21 cellular contexts compared by ENCODE assay signal in the genomic region with DNA sequence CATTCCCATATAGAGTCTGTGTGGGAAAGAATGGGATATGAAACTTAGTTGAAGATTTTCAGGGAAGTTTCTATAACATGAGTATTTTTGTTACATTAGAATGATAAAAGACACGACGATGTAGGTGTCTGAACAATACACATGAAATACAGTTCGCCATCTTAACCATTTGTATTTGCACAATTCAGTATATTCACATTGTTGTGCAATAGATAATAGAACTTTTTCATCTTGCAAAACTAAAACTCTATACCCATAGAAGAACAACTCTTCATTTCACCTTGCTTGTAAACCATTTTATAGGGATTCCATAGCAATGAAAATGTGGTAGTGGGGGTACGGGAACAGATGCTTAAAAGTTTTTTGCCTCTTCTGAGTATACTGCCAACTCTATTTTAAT. TPM values are rescaled to one million over a fixed set of nuclear protein-coding genes. Genes with fewer than 3 reads are reported as not detected.
"Had no signal": no experiment of that assay in that cellular context is flagged by ENCODE, and none has a peak within 500 bp of the region (broad histone marks: within the 10 kb centered on the region; RNA-seq: fewer than 3 reads in every experiment).

No MANE protein-coding gene starts in this region.

- H3K27ac ChIP-seq: esophagus squamous epithelium, gastroesophageal sphincter, left ventricle myocardium inferior, lower lobe of right lung, neural progenitor cell, ovary, right atrium auricular region, stomach, thoracic aorta, transverse colon had no signal

- H3K9me3 Mint-ChIP-seq: natural killer cell treated with Interleukin-12 subunit alpha and Interleukin-12 subunit beta and Interleukin-15 and Interleukin-18, amount 100 ng/mL, for 72 hours; neural progenitor cell had no signal

- H3K27me3 Mint-ChIP-seq: effector memory CD8-positive, alpha-beta T cell; natural killer cell treated with Interleukin-12 subunit alpha and Interleukin-12 subunit beta and Interleukin-15 and Interleukin-18, amount 100 ng/mL, for 72 hours had no signal

- H3K4me1 ChIP-seq: esophagus squamous epithelium, gastroesophageal sphincter, left ventricle myocardium inferior, lower lobe of right lung, right atrium auricular region, stomach, transverse colon had no signal

- H3K27ac Mint-ChIP-seq: effector memory CD8-positive, alpha-beta T cell; natural killer cell treated with Interleukin-12 subunit alpha and Interleukin-12 subunit beta and Interleukin-15 and Interleukin-18, amount 100 ng/mL, for 72 hours; neural progenitor cell had no signal

- H3K4me2 ChIP-seq: neural progenitor cell had no signal

- H3K4me3 Mint-ChIP-seq: effector memory CD8-positive, alpha-beta T cell; natural killer cell treated with Interleukin-12 subunit alpha and Interleukin-12 subunit beta and Interleukin-15 and Interleukin-18, amount 100 ng/mL, for 72 hours; neural progenitor cell had no signal

- H3K27me3 ChIP-seq: esophagus squamous epithelium, gastroesophageal sphincter, neural progenitor cell, ovary, right atrium auricular region, stomach, transverse colon had no signal

- DNase-seq: effector memory CD8-positive, alpha-beta T cell; esophagus squamous epithelium; kidney; left cardiac atrium; left ventricle myocardium inferior; lower lobe of right lung; midbrain; nucleus accumbens; ovary; small intestine; stimulated activated CD4-positive, alpha-beta T cell treated with anti-CD3 and anti-CD28 coated beads, Interleukin-12 subunit alpha, Interleukin-12 subunit beta, amount 100 ng/mL, for 4 hours; stimulated activated naive CD4-positive, alpha-beta T cell; stomach; substantia nigra; transverse colon had no signal

- H3K36me3 ChIP-seq: esophagus squamous epithelium, gastroesophageal sphincter, left ventricle myocardium inferior, lower lobe of right lung, neural progenitor cell, ovary, right atrium auricular region, stomach, thoracic aorta, transverse colon had no signal

- H3K36me3 Mint-ChIP-seq: natural killer cell treated with Interleukin-12 subunit alpha and Interleukin-12 subunit beta and Interleukin-15 and Interleukin-18, amount 100 ng/mL, for 72 hours; neural progenitor cell had no signal

- H3K4me3 ChIP-seq: esophagus squamous epithelium, gastroesophageal sphincter, left ventricle myocardium inferior, lower lobe of right lung, neural progenitor cell, ovary, right atrium auricular region, stomach, thoracic aorta, transverse colon had no signal

- H3K9ac ChIP-seq: neural progenitor cell had no signal

- ATAC-seq: effector memory CD8-positive, alpha-beta T cell; gastroesophageal sphincter; left cardiac atrium; lower lobe of right lung; natural killer cell treated with Interleukin-12 subunit alpha and Interleukin-12 subunit beta and Interleukin-15 and Interleukin-18, amount 100 ng/mL, for 72 hours had no signal

- H2AFZ ChIP-seq: neural progenitor cell had no signal

- H3K9me3 ChIP-seq: esophagus squamous epithelium, gastroesophageal sphincter, left ventricle myocardium inferior, lower lobe of right lung, ovary, right atrium auricular region, thoracic aorta, transverse colon had no signal

RNA-seq across cellular contexts. Expression of gene SLC39A12, which starts 32.8 kb away (rescaled TPM):
- total RNA-seq: epithelial cell of proximal tubule; esophagus squamous epithelium; left cardiac atrium; left ventricle myocardium inferior; natural killer cell treated with Interleukin-12 subunit alpha and Interleukin-12 subunit beta and Interleukin-15 and Interleukin-18, amount 100 ng/mL, for 72 hours; ovary; right atrium auricular region; stomach had no signal
- polyA plus RNA-seq: stomach had no signal
